19 cellular contexts compared by ENCODE assay signal in genomic region chr7:147903871-147904576, GRCh38.
"Had no signal": no experiment of that assay in that cellular context is flagged by ENCODE, and none has a peak within 500 bp of the region (broad histone marks: within the 10 kb centered on the region; RNA-seq: fewer than 3 reads in every experiment).

No MANE protein-coding gene starts in this region.

- ATAC-seq: activated T-helper 17 cell treated with anti-CD3 and anti-CD28 coated beads, Interleukin-2, amount 50 U/mL, for 72 hours; left colon; lower lobe of right lung; psoas muscle; right cardiac atrium; stimulated activated naive CD8-positive, alpha-beta T cell treated with anti-CD3 and anti-CD28 coated beads, Interleukin-15, Interleukin-2, amounts not matched to agents 100 U/mL and 50 U/mL, for 24 hours had no signal

- H3K27ac ChIP-seq: cardiac muscle cell, lower lobe of right lung, psoas muscle, tibial nerve, vagina had no signal

- DNase-seq: activated B cell treated with CpG ODN at 0.5 μM for 24 hours; activated CD4-positive, alpha-beta memory T cell treated with anti-CD3 and anti-CD28 coated beads for 36 hours; activated CD4-positive, alpha-beta T cell treated with anti-CD3 and anti-CD28 coated beads for 4 hours; activated naive CD4-positive, alpha-beta T cell treated with Interleukin-2 at 50 U/mL for 16 hours; activated naive CD8-positive, alpha-beta T cell treated with anti-CD3 and anti-CD28 coated beads, Interleukin-2, amount 10 ng/mL, durations not matched to agents 7 days and 5 days; amygdala; effector memory CD4-positive, alpha-beta T cell; left colon; lower lobe of right lung; psoas muscle; right cardiac atrium; stimulated activated CD4-positive, alpha-beta T cell treated with anti-CD3 and anti-CD28 coated beads, Interleukin-2, amount 100 ng/mL, for 24 hours; stimulated activated naive CD8-positive, alpha-beta T cell treated with anti-CD3 and anti-CD28 coated beads, Interleukin-15, Interleukin-2, amounts not matched to agents 100 U/mL and 50 U/mL, for 24 hours had no signal

- H3K4me3 ChIP-seq: cardiac muscle cell, lower lobe of right lung, psoas muscle, tibial nerve, vagina had no signal

- H3K27me3 ChIP-seq: cardiac muscle cell, tibial nerve, vagina had no signal

- H3K4me3 Mint-ChIP-seq: activated B cell treated with CpG ODN at 0.5 μM for 24 hours; activated CD4-positive, alpha-beta memory T cell treated with anti-CD3 and anti-CD28 coated beads for 36 hours; activated naive CD8-positive, alpha-beta T cell treated with anti-CD3 and anti-CD28 coated beads, Interleukin-2, amount 10 ng/mL, durations not matched to agents 7 days and 5 days; activated T-helper 17 cell treated with anti-CD3 and anti-CD28 coated beads, Interleukin-2, amount 50 U/mL, for 72 hours; dendritic cell treated with granulocyte-macrophage colony-stimulating factor and Interleukin-4, amounts not matched to agents 40 ng/mL and 50 ng/mL, for 4 days; neural crest cell had no signal

- H3K4me1 Mint-ChIP-seq: activated B cell treated with CpG ODN at 0.5 μM for 24 hours; activated naive CD8-positive, alpha-beta T cell treated with anti-CD3 and anti-CD28 coated beads, Interleukin-2, amount 10 ng/mL, durations not matched to agents 7 days and 5 days; activated T-helper 17 cell treated with anti-CD3 and anti-CD28 coated beads, Interleukin-2, amount 50 U/mL, for 72 hours had no signal

- H3K27me3 Mint-ChIP-seq: activated B cell treated with CpG ODN at 0.5 μM for 24 hours; activated CD4-positive, alpha-beta memory T cell treated with anti-CD3 and anti-CD28 coated beads for 36 hours; activated naive CD8-positive, alpha-beta T cell treated with anti-CD3 and anti-CD28 coated beads, Interleukin-2, amount 10 ng/mL, durations not matched to agents 7 days and 5 days; activated T-helper 17 cell treated with anti-CD3 and anti-CD28 coated beads, Interleukin-2, amount 50 U/mL, for 72 hours; dendritic cell treated with granulocyte-macrophage colony-stimulating factor and Interleukin-4, amounts not matched to agents 40 ng/mL and 50 ng/mL, for 4 days had no signal

- H3K36me3 Mint-ChIP-seq: activated CD4-positive, alpha-beta memory T cell treated with anti-CD3 and anti-CD28 coated beads for 36 hours; activated naive CD8-positive, alpha-beta T cell treated with anti-CD3 and anti-CD28 coated beads, Interleukin-2, amount 10 ng/mL, durations not matched to agents 7 days and 5 days had no signal

- H3K27ac Mint-ChIP-seq: activated B cell treated with CpG ODN at 0.5 μM for 24 hours; activated CD4-positive, alpha-beta memory T cell treated with anti-CD3 and anti-CD28 coated beads for 36 hours; activated naive CD8-positive, alpha-beta T cell treated with anti-CD3 and anti-CD28 coated beads, Interleukin-2, amount 10 ng/mL, durations not matched to agents 7 days and 5 days; activated T-helper 17 cell treated with anti-CD3 and anti-CD28 coated beads, Interleukin-2, amount 50 U/mL, for 72 hours; dendritic cell treated with granulocyte-macrophage colony-stimulating factor and Interleukin-4, amounts not matched to agents 40 ng/mL and 50 ng/mL, for 4 days had no signal

- H3K9me3 ChIP-seq: lower lobe of right lung, psoas muscle, vagina had no signal

- H3K36me3 ChIP-seq: cardiac muscle cell, lower lobe of right lung, tibial nerve, vagina had no signal

- H3K4me1 ChIP-seq: lower lobe of right lung, psoas muscle, tibial nerve, vagina had no signal
